Comparison of ENCODE assay signal across 7 cellular contexts in genomic region chr9:91433180-91433579, GRCh38. TPM values are rescaled to one million over a fixed set of nuclear protein-coding genes. Genes with fewer than 3 reads are reported as not detected.
DNase-seq lines count a peak whose midpoint lies in the region; ATAC-seq and TF ChIP-seq lines count a peak whose summit lies in the region.

No MANE protein-coding gene starts in this region.

- peak; percentile 58 for ATAC-seq in thoracic aorta (ENCODE audit: insufficient number of reproducible peaks, low FRiP score, low read depth)

- DNase-seq in G401 (ENCODE audit: low spot score) (peak; percentile 45), amniotic epithelial cell (ENCODE audit: low read depth) (peak; percentile 95), hepatocyte (ENCODE audit: low spot score) (peak; percentile 76), thoracic aorta (ENCODE audit: low spot score) (no peak), GM19240 (ENCODE audit: insufficient read length, low spot score) (no peak), posterior cingulate gyrus (no peak)

- no peak overlapping the region for H2AFZ ChIP-seq in hepatocyte

- in situ Hi-C loops in G401 (cut with HindIII; ENCODE audit: low sequenced_read_pairs), result no loop called here

- H3K79me2 ChIP-seq in hepatocyte, result no peaks in the 10 kb centered on the region

- H4K20me1 ChIP-seq in hepatocyte (ENCODE audit: insufficient read depth, poor library complexity, severe bottlenecking), result no peaks in the 10 kb centered on the region

- H3K4me2 ChIP-seq in hepatocyte, result no peak overlapping the region

- no peaks in the 10 kb centered on the region for H3K4me1 ChIP-seq in hepatocyte (ENCODE audit: insufficient read depth)
- H3K4me1 ChIP-seq in thoracic aorta (ENCODE audit: control insufficient read depth in 1 of 2, low read depth in 2 of 2), result no peaks in the 10 kb centered on the region

- no peaks in the 10 kb centered on the region for H3K9me2 ChIP-seq in hepatocyte (replicated peaks; ENCODE audit: insufficient read depth)

- intact Hi-C loops in posterior cingulate gyrus (cut with DNase I), result loop anchor here (5.0 kb wide), 1 partner anchor 516 kb away; no protein-coding TSS in a partner anchor

- H3K9me3 ChIP-seq in hepatocyte (ENCODE audit: low read depth), result no peaks in the 10 kb centered on the region
- H3K9me3 ChIP-seq in thoracic aorta, result no peaks in the 10 kb centered on the region

- WGBS in hepatocyte (ENCODE audit: low lambda C conversion rate, missing lambda C conversion rate), result 23% methylated on average over 2 of the region's 2 CpGs

- H3K36me3 ChIP-seq in hepatocyte (replicated peaks; ENCODE audit: insufficient read depth, low read depth) (no peaks in the 10 kb centered on the region), thoracic aorta (no peaks in the 10 kb centered on the region)

- H3K4me3 ChIP-seq in hepatocyte, result no peak overlapping the region
- no peak overlapping the region for H3K4me3 ChIP-seq in thoracic aorta

- H3K27me3 ChIP-seq in hepatocyte (no peaks in the 10 kb centered on the region), thoracic aorta (replicated peaks; ENCODE audit: insufficient read depth) (no peaks in the 10 kb centered on the region)

- TF ChIP-seq CTCF in LNCAP (IDR thresholded peaks at IDR 0.05) (peak; percentile 60), hepatocyte (IDR thresholded peaks at IDR 0.05; ENCODE audit: poor library complexity) (peak; percentile 50), thoracic aorta (IDR thresholded peaks at IDR 0.05) (peak; percentile 56)

- H3K27ac ChIP-seq in hepatocyte, result no peak overlapping the region
- H3K27ac ChIP-seq in thoracic aorta, result no peak overlapping the region

RNA-seq across cellular contexts. Expression of gene NFIL3, which starts 9.5 kb away (rescaled TPM):
- total RNA-seq in G401 (2014; rRNA removed; shearing (Covaris generic)), result 0.10 and 0.92 TPM in 2 replicates
- 69.6 and 71.4 TPM in 2 replicates for total RNA-seq in hepatocyte
- 90.7 and 99.6 TPM in 2 replicates for polyA plus RNA-seq in hepatocyte
- total RNA-seq in thoracic aorta, result 10 to 100 TPM; 24.6 to 57.8 TPM

Comparison
In these comparisons a context has a peak if more than half of its experiments do, and no peak if none do; other contexts are left out.
1. DNase-seq: peak in G401 (single experiment), amniotic epithelial cell (single experiment) and hepatocyte (single experiment); none in thoracic aorta (single experiment), GM19240 (single experiment) and posterior cingulate gyrus (0 of 10).
2. RNA of gene NFIL3, which starts 9.5 kb away (total RNA-seq): 69.6 to 71.4 TPM in hepatocyte and 24.6 to 57.8 TPM in thoracic aorta; 0.10 to 0.92 TPM in G401; every median in the first group is over 10 times any median in the second.
3. Peak in every context shown above with its lines, with median percentiles within 50 percentile points of each other: CTCF ChIP-seq.